Comparison of ENCODE assay signal across 22 cellular contexts in genomic region chrX:53547668-53548067, GRCh38.
DNase-seq lines count a peak whose midpoint lies in the region; ATAC-seq and TF ChIP-seq lines count a peak whose summit lies in the region.
"Had no signal": no experiment of that assay in that cellular context is flagged by ENCODE, and none has a peak within 500 bp of the region (broad histone marks: within the 10 kb centered on the region; RNA-seq: fewer than 3 reads in every experiment).

No MANE protein-coding gene starts in this region.

- H3K27ac Mint-ChIP-seq in CD8-positive, alpha-beta memory T cell: peak overlapping the region in 7 of 8 donors; percentile 1 to 59 (median 5)
- peak overlapping the region; percentile 46 for H3K27ac Mint-ChIP-seq in activated naive CD8-positive, alpha-beta T cell
- H3K27ac Mint-ChIP-seq in natural killer cell treated with Interleukin-12 subunit alpha and Interleukin-12 subunit beta and Interleukin-15 and Interleukin-18, amount 100 ng/mL, for 72 hours: peak overlapping the region; percentile 28 to 62
- H3K27ac Mint-ChIP-seq: CD14-positive monocyte; stimulated activated memory B cell treated with anti-CD40 and anti-IgM and Interleukin-4, amounts not matched to agents 10 μg/mL and 1 μg/mL and 100 μg/mL, for 72 hours; WTC11 had no signal

- no peak overlapping the region for H3K4me2 ChIP-seq in OCI-LY7 (ENCODE audit: low read length)

- peak in 2 of 5 donors; percentile 2 for DNase-seq in CD8-positive, alpha-beta memory T cell
- DNase-seq in OCI-LY7 (ENCODE audit: low spot score) (no peak), coronary artery (ENCODE audit: low spot score) (no peak), DMS114 treated with DMSO at 0.1 percent for 48 hours (lab: John Stamatoyannopoulos, UW; ENCODE audit: unreplicated experiment) (no peak), kidney tubule cell (ENCODE audit: low spot score) (no peak)
- peak; percentile 63 for DNase-seq in natural killer cell treated with Interleukin-12 subunit alpha and Interleukin-12 subunit beta and Interleukin-15 and Interleukin-18, amount 100 ng/mL, for 72 hours (ENCODE audit: low spot score)
- DNase-seq: anterior cingulate cortex; central memory CD4-positive, alpha-beta T cell; EL; heart left ventricle; Kasumi-1; MV-4-11; NCI-H146; NCI-H446 treated with DMSO at 0.1 percent for 48 hours; Right ventricle myocardium superior; thyroid gland had no signal

- TF ChIP-seq CTCF in OCI-LY7 (conservative IDR thresholded peaks at IDR 0.05; ENCODE audit: low read length) (no peak), coronary artery (IDR thresholded peaks at IDR 0.05) (no peak)

- no peaks in the 10 kb centered on the region for H3K4me1 ChIP-seq in CD8-positive, alpha-beta memory T cell (ENCODE audit: insufficient read depth, low read length)
- no peaks in the 10 kb centered on the region for H3K4me1 ChIP-seq in OCI-LY7 (ENCODE audit: insufficient read depth, low read length, poor library complexity, severe bottlenecking)
- H3K4me1 ChIP-seq: heart left ventricle, thyroid gland had no signal

- H3K4me3 ChIP-seq in CD8-positive, alpha-beta memory T cell (ENCODE audit: low read length): no peak overlapping the region
- H3K4me3 ChIP-seq in OCI-LY7 (ENCODE audit: low read depth, low read length, poor library complexity, severe bottlenecking) (no peak overlapping the region), coronary artery (no peak overlapping the region)
- H3K4me3 ChIP-seq: heart left ventricle, thyroid gland had no signal

- H2AFZ ChIP-seq in OCI-LY7 (ENCODE audit: low read length): no peak overlapping the region

- H4K20me1 ChIP-seq in OCI-LY7 (ENCODE audit: insufficient read depth, low read length): no peaks in the 10 kb centered on the region

- peak; percentile 77 to 78 for ATAC-seq in natural killer cell treated with Interleukin-12 subunit alpha and Interleukin-12 subunit beta and Interleukin-15 and Interleukin-18, amount 100 ng/mL, for 72 hours
- ATAC-seq: heart left ventricle; HepG2; stimulated activated memory B cell treated with anti-CD40 and anti-IgM and Interleukin-4, amounts not matched to agents 10 μg/mL and 1 μg/mL and 100 μg/mL, for 72 hours; WTC11 had no signal

- peaks cover 76% of the 10 kb centered on the region for H3K36me3 ChIP-seq in CD8-positive, alpha-beta memory T cell (ENCODE audit: insufficient read depth, low read length)
- H3K36me3 ChIP-seq in OCI-LY7 (ENCODE audit: insufficient read depth, low read length): peaks cover 99% of the 10 kb centered on the region

- H3K4me1 Mint-ChIP-seq in CD8-positive, alpha-beta memory T cell: peaks cover 0 to 16% (median 11%) of the 10 kb centered on the region in 3 donors
- no peaks in the 10 kb centered on the region for H3K4me1 Mint-ChIP-seq in activated naive CD8-positive, alpha-beta T cell (ENCODE audit: low read depth)
- peaks cover 10 to 36% of the 10 kb centered on the region in 2 donors for H3K4me1 Mint-ChIP-seq in natural killer cell treated with Interleukin-12 subunit alpha and Interleukin-12 subunit beta and Interleukin-15 and Interleukin-18, amount 100 ng/mL, for 72 hours (ENCODE audit: low read depth in 2 of 2)
- H3K4me1 Mint-ChIP-seq: CD14-positive monocyte; stimulated activated memory B cell treated with anti-CD40 and anti-IgM and Interleukin-4, amounts not matched to agents 10 μg/mL and 1 μg/mL and 100 μg/mL, for 72 hours; WTC11 had no signal

- no peaks in the 10 kb centered on the region for H3K9me3 ChIP-seq in CD8-positive, alpha-beta memory T cell (ENCODE audit: low read length)
- H3K9me3 ChIP-seq in OCI-LY7 (ENCODE audit: low read length): no peaks in the 10 kb centered on the region
- H3K9me3 ChIP-seq: heart left ventricle, thyroid gland had no signal

- no peaks in the 10 kb centered on the region for H3K27me3 ChIP-seq in CD8-positive, alpha-beta memory T cell (ENCODE audit: insufficient read depth, low read length, poor library complexity, severe bottlenecking)
- H3K27me3 ChIP-seq: thyroid gland had no signal

- intact Hi-C loops in OCI-LY7 (cut with micrococcal nuclease; ENCODE audit: unreplicated experiment): no loop called here

- peaks cover 0 to 6% of the 10 kb centered on the region in 2 donors for H3K27me3 Mint-ChIP-seq in CD8-positive, alpha-beta memory T cell
- H3K27me3 Mint-ChIP-seq in activated naive CD8-positive, alpha-beta T cell: no peaks in the 10 kb centered on the region
- H3K27me3 Mint-ChIP-seq in natural killer cell treated with Interleukin-12 subunit alpha and Interleukin-12 subunit beta and Interleukin-15 and Interleukin-18, amount 100 ng/mL, for 72 hours: peaks cover 0 to 5% of the 10 kb centered on the region in 2 donors
- H3K27me3 Mint-ChIP-seq: stimulated activated memory B cell treated with anti-CD40 and anti-IgM and Interleukin-4, amounts not matched to agents 10 μg/mL and 1 μg/mL and 100 μg/mL, for 72 hours had no signal

- CTCF ChIA-PET in CD8-positive, alpha-beta memory T cell (lab: Charles Lee): no interaction called here
- CTCF ChIA-PET in OCI-LY7 (lab: Charles Lee; ENCODE audit: unreplicated experiment): no interaction called here

- POLR2A ChIA-PET in CD8-positive, alpha-beta memory T cell (lab: Charles Lee): no interaction called here
- POLR2A ChIA-PET in OCI-LY7 (lab: Charles Lee): no interaction called here

- no peak overlapping the region for H3K27ac ChIP-seq in CD8-positive, alpha-beta memory T cell (ENCODE audit: low read depth, low read length)
- H3K27ac ChIP-seq in OCI-LY7 (ENCODE audit: low read depth, low read length, poor library complexity, severe bottlenecking) (no peak overlapping the region), coronary artery (no peak overlapping the region)
- H3K27ac ChIP-seq: heart left ventricle, HL-60, thyroid gland had no signal

- no peaks in the 10 kb centered on the region for H3K9me2 ChIP-seq in OCI-LY7 (ENCODE audit: insufficient read depth, low read length)

- no peaks in the 10 kb centered on the region for H3K79me2 ChIP-seq in OCI-LY7 (ENCODE audit: insufficient read depth, low read depth, low read length)

- peak overlapping the region in 2 of 7 donors; percentile 9 to 54 for H3K4me3 Mint-ChIP-seq in CD8-positive, alpha-beta memory T cell
- no peak overlapping the region for H3K4me3 Mint-ChIP-seq in activated naive CD8-positive, alpha-beta T cell
- no peak overlapping the region for H3K4me3 Mint-ChIP-seq in natural killer cell treated with Interleukin-12 subunit alpha and Interleukin-12 subunit beta and Interleukin-15 and Interleukin-18, amount 100 ng/mL, for 72 hours
- H3K4me3 Mint-ChIP-seq: CD14-positive monocyte; stimulated activated memory B cell treated with anti-CD40 and anti-IgM and Interleukin-4, amounts not matched to agents 10 μg/mL and 1 μg/mL and 100 μg/mL, for 72 hours; WTC11 had no signal

- H3K9me3 Mint-ChIP-seq in CD8-positive, alpha-beta memory T cell: no peaks in the 10 kb centered on the region
- H3K9me3 Mint-ChIP-seq in activated naive CD8-positive, alpha-beta T cell (ENCODE audit: low read depth): no peaks in the 10 kb centered on the region
- no peaks in the 10 kb centered on the region for H3K9me3 Mint-ChIP-seq in natural killer cell treated with Interleukin-12 subunit alpha and Interleukin-12 subunit beta and Interleukin-15 and Interleukin-18, amount 100 ng/mL, for 72 hours
- H3K9me3 Mint-ChIP-seq: stimulated activated memory B cell treated with anti-CD40 and anti-IgM and Interleukin-4, amounts not matched to agents 10 μg/mL and 1 μg/mL and 100 μg/mL, for 72 hours; WTC11 had no signal

- BruUV-seq in OCI-LY7 (replicated peaks; lab: Mats Ljungman, UMichigan): TSS peak; percentile 48

- H3K36me3 Mint-ChIP-seq in CD8-positive, alpha-beta memory T cell: peaks cover 0 to 99% (median 7%) of the 10 kb centered on the region in 3 donors
- H3K36me3 Mint-ChIP-seq in activated naive CD8-positive, alpha-beta T cell: peaks cover 2% of the 10 kb centered on the region
- peaks cover 38% of the 10 kb centered on the region for H3K36me3 Mint-ChIP-seq in natural killer cell treated with Interleukin-12 subunit alpha and Interleukin-12 subunit beta and Interleukin-15 and Interleukin-18, amount 100 ng/mL, for 72 hours
